Comparison of ENCODE assay signal across 16 cellular contexts in genomic region chr2:188884051-188884450, GRCh38.
DNase-seq lines count a peak whose midpoint lies in the region; ATAC-seq and FAIRE-seq lines count a peak whose summit lies in the region.
"Had no signal": no experiment of that assay in that cellular context is flagged by ENCODE, and none has a peak within 500 bp of the region (broad histone marks: within the 10 kb centered on the region; RNA-seq: fewer than 3 reads in every experiment).

No MANE protein-coding gene starts in this region.

- ATAC-seq in HG02759 (IDR thresholded peaks at IDR 0.05; ENCODE audit: unreplicated experiment), result no peak

- FAIRE-seq in TTC549 (lab: Jason Lieb, UNC), result peak; percentile 95

- DNase-seq in H4 (ENCODE audit: low spot score) (peak; percentile 94), fibroblast of the conjunctiva (ENCODE audit: low read depth) (peak; percentile 70), smooth muscle cell of the brain vasculature (ENCODE audit: low read depth, low spot score) (peak; percentile 65), hippocampal formation (lab: John Stamatoyannopoulos, UW) (no peak), NCI-H345 treated with DMSO at 0.1 percent for 48 hours (lab: John Stamatoyannopoulos, UW; ENCODE audit: unreplicated experiment) (no peak)
- no peak for DNase-seq in activated CD8-positive, alpha-beta memory T cell treated with anti-CD3 and anti-CD28 coated beads, Interleukin-2, amount 50 U/mL, for 4 hours
- DNase-seq: activated CD4-positive, CD25-positive, alpha-beta regulatory T cell; activated naive CD4-positive, alpha-beta T cell; CD4-positive, alpha-beta T cell; endodermal cell; Karpas-422; NCI-H187 treated with DMSO at 0.1 percent for 48 hours; NCI-H524 treated with DMSO at 0.1 percent for 48 hours; SW 1271 had no signal

Comparison
In these comparisons a context has a peak if more than half of its experiments do, and no peak if none do; other contexts are left out.
1. DNase-seq: peak in H4 (single experiment), fibroblast of the conjunctiva (single experiment) and smooth muscle cell of the brain vasculature (single experiment); none in hippocampal formation (0 of 2), NCI-H345 treated with DMSO at 0.1 percent for 48 hours (single experiment) and activated CD8-positive, alpha-beta memory T cell treated with anti-CD3 and anti-CD28 coated beads, Interleukin-2, amount 50 U/mL, for 4 hours (single experiment).